Comparison of ENCODE assay signal across 8 cellular contexts in genomic region chr2:36780231-36780808, GRCh38.
A peak's percentile ranks its signal among the peaks of the same experiment; 100 is the strongest.
DNase-seq lines count a peak whose midpoint lies in the region; ATAC-seq and TF ChIP-seq lines count a peak whose summit lies in the region.

No MANE protein-coding gene starts in this region.

- H3K4me1 ChIP-seq in CD4-positive, alpha-beta memory T cell (ENCODE audit: insufficient read depth, low read length): no peaks in the 10 kb centered on the region
- H3K4me1 ChIP-seq in naive thymus-derived CD4-positive, alpha-beta T cell (ENCODE audit: control insufficient read depth in 2 of 2, insufficient read depth in 2 of 2, low read length in 2 of 2): no peaks in the 10 kb centered on the region

- H3K9me3 ChIP-seq in CD4-positive, alpha-beta memory T cell (ENCODE audit: control insufficient read depth in 1 of 2, low read length in 2 of 2): no peaks in the 10 kb centered on the region
- no peaks in the 10 kb centered on the region for H3K9me3 ChIP-seq in naive thymus-derived CD4-positive, alpha-beta T cell (ENCODE audit: control insufficient read depth in 2 of 3, low read length in 3 of 3)

- no peak overlapping the region for H3K4me3 ChIP-seq in CD4-positive, alpha-beta memory T cell (ENCODE audit: low read length in 2 of 2)
- no peak overlapping the region for H3K4me3 ChIP-seq in epithelial cell of proximal tubule (ENCODE audit: low read depth, low read length)
- no peak overlapping the region for H3K4me3 ChIP-seq in naive thymus-derived CD4-positive, alpha-beta T cell (ENCODE audit: low read length)

- H3K36me3 ChIP-seq in CD4-positive, alpha-beta memory T cell (ENCODE audit: insufficient read depth, low read length): no peaks in the 10 kb centered on the region
- no peaks in the 10 kb centered on the region for H3K36me3 ChIP-seq in naive thymus-derived CD4-positive, alpha-beta T cell (ENCODE audit: control insufficient read depth in 2 of 3, insufficient read depth in 3 of 3, low read length in 3 of 3)

- TF ChIP-seq CTCF in epithelial cell of proximal tubule (conservative IDR thresholded peaks at IDR 0.05; ENCODE audit: low read depth, low read length): peak; percentile 76

- no peaks in the 10 kb centered on the region for H3K36me3 Mint-ChIP-seq in CD4-positive, alpha-beta memory T cell
- no peaks in the 10 kb centered on the region for H3K36me3 Mint-ChIP-seq in naive thymus-derived CD4-positive, alpha-beta T cell

- peaks cover 12 to 14% of the 10 kb centered on the region in 2 donors for H3K27me3 Mint-ChIP-seq in CD4-positive, alpha-beta memory T cell
- peaks cover 0 to 27% (median 5%) of the 10 kb centered on the region in 5 donors for H3K27me3 Mint-ChIP-seq in naive thymus-derived CD4-positive, alpha-beta T cell

- intact Hi-C loops in CD4-positive, alpha-beta memory T cell (cut with micrococcal nuclease): loop anchor here (10.0 kb wide), 2 partner anchors 614 to 1334 kb away; no protein-coding TSS in a partner anchor
- intact Hi-C loops in naive thymus-derived CD4-positive, alpha-beta T cell (cut with micrococcal nuclease): loop anchor here (1.0 to 10.0 kb wide), 7 partner anchors 134 to 1097 kb away; no protein-coding TSS in a partner anchor

- POLR2A ChIA-PET in CD4-positive, alpha-beta memory T cell (lab: Charles Lee; ENCODE audit: partially characterized antibody): interaction anchor here (0.6 kb wide), 1 partner anchor 1176 kb away, joined by 3 read pairs; no protein-coding TSS in a partner anchor
- POLR2A ChIA-PET in naive thymus-derived CD4-positive, alpha-beta T cell (lab: Charles Lee): no interaction called here

- H3K27me3 ChIP-seq in CD4-positive, alpha-beta memory T cell (ENCODE audit: insufficient read depth, low read length): no peaks in the 10 kb centered on the region
- no peaks in the 10 kb centered on the region for H3K27me3 ChIP-seq in naive thymus-derived CD4-positive, alpha-beta T cell (ENCODE audit: control insufficient read depth in 2 of 2, insufficient read depth in 2 of 2, low read length in 2 of 2)

- H3K27ac Mint-ChIP-seq in CD4-positive, alpha-beta memory T cell: no peak overlapping the region
- H3K27ac Mint-ChIP-seq in naive thymus-derived CD4-positive, alpha-beta T cell: no peak overlapping the region

- ATAC-seq in GM18858 (IDR thresholded peaks at IDR 0.05; ENCODE audit: unreplicated experiment): peak; percentile 45
- peak; percentile 48 for ATAC-seq in naive thymus-derived CD4-positive, alpha-beta T cell

- CTCF ChIA-PET in CD4-positive, alpha-beta memory T cell (lab: Charles Lee; ENCODE audit: partially characterized antibody): interaction anchor here (0.7 to 12.0 kb wide), 9 partner anchors 8 to 1494 kb away, joined by 3 to 110 read pairs (median 6); no protein-coding TSS in a partner anchor
- CTCF ChIA-PET in naive thymus-derived CD4-positive, alpha-beta T cell (lab: Charles Lee): interaction anchor here (0.8 to 1.4 kb wide), 3 partner anchors 11 to 17 kb away, joined by 3 read pairs; no protein-coding TSS in a partner anchor

- H3K4me1 Mint-ChIP-seq in CD4-positive, alpha-beta memory T cell: peaks cover 0 to 4% (median 2%) of the 10 kb centered on the region in 4 donors
- peaks cover 0 to 7% (median 3%) of the 10 kb centered on the region in 7 donors for H3K4me1 Mint-ChIP-seq in naive thymus-derived CD4-positive, alpha-beta T cell

- H3K9me3 Mint-ChIP-seq in CD4-positive, alpha-beta memory T cell: no peaks in the 10 kb centered on the region
- no peaks in the 10 kb centered on the region for H3K9me3 Mint-ChIP-seq in naive thymus-derived CD4-positive, alpha-beta T cell

- no peak overlapping the region for H3K27ac ChIP-seq in CD4-positive, alpha-beta memory T cell (ENCODE audit: low read depth, low read length)
- H3K27ac ChIP-seq in naive thymus-derived CD4-positive, alpha-beta T cell (ENCODE audit: low read depth, low read length): no peak overlapping the region

- H3K4me3 Mint-ChIP-seq in CD4-positive, alpha-beta memory T cell: no peak overlapping the region
- H3K4me3 Mint-ChIP-seq in naive thymus-derived CD4-positive, alpha-beta T cell: no peak overlapping the region

- peak in 4 of 5 donors; percentile 31 to 48 (median 44) for DNase-seq in CD4-positive, alpha-beta memory T cell
- DNase-seq in Kasumi-1 (lab: John Stamatoyannopoulos, UW) (peak; percentile 67 to 79), RPMI8226 (peak; percentile 40), epithelial cell of proximal tubule (ENCODE audit: low read depth) (no peak), UCSD-AML1 (lab: John Stamatoyannopoulos, UW; ENCODE audit: unreplicated experiment) (no peak), cortex of kidney (lab: John Stamatoyannopoulos, UW) (no peak)
- peak in 6 of 9 donors; percentile 15 to 51 (median 44) for DNase-seq in naive thymus-derived CD4-positive, alpha-beta T cell

Comparison
In these comparisons a context has a peak if more than half of its experiments do, and no peak if none do; other contexts are left out.
1. DNase-seq: peak in CD4-positive, alpha-beta memory T cell (4 of 5), Kasumi-1 (2 of 2), RPMI8226 (single experiment) and naive thymus-derived CD4-positive, alpha-beta T cell (6 of 9); none in epithelial cell of proximal tubule (single experiment), UCSD-AML1 (single experiment) and cortex of kidney (single experiment).